ENCODE assay signal across 2 cellular contexts in the genomic region with DNA sequence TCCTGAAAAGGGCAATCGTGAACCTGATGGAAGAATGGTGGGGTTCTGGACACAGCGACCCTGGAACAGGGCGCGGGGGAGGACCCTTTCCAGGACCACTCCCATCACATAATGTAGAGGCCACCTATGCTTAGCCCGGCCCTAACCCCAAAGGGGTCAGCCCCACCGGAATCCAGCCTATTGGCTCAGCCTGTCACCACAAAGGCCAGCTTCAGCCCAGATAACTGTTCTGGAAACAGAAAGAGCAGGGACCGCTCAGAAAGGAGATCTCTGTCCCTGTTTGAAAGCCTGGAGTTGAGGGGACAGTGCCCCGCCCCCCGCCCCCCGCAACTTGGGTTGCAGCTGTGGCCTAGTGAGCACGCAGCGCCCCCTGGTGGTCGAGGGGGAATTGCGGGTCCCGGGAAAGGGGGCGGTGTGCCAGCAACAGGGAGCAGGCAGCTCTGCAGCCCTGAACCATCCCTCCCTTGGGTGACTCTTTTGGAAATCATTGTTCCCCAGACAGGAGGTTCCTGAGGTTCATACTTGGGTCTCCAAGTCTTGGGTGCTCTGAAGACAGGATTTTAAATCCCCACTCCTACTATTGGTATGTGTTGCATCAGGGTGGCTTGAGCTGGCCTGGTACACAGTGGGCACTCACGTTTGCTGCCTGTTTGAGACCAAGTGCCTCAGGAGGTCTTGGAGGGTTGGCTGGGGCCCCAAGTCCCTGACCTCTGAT.
TF ChIP-seq lines count a peak whose summit lies in the region.

No MANE protein-coding gene starts in this region.

TF ChIP-seq in HCT116, 20 proteins besides CTCF, POLR2A, EP300 and RAD21:
- TF ChIP-seq, protein P1, sequence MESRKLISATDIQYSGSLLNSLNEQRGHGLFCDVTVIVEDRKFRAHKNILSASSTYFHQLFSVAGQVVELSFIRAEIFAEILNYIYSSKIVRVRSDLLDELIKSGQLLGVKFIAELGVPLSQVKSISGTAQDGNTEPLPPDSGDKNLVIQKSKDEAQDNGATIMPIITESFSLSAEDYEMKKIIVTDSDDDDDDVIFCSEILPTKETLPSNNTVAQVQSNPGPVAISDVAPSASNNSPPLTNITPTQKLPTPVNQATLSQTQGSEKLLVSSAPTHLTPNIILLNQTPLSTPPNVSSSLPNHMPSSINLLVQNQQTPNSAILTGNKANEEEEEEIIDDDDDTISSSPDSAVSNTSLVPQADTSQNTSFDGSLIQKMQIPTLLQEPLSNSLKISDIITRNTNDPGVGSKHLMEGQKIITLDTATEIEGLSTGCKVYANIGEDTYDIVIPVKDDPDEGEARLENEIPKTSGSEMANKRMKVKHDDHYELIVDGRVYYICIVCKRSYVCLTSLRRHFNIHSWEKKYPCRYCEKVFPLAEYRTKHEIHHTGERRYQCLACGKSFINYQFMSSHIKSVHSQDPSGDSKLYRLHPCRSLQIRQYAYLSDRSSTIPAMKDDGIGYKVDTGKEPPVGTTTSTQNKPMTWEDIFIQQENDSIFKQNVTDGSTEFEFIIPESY (IDR thresholded peaks at IDR 0.05; ENCODE audit: extremely low read depth, insufficient replicate concordance, low read length), result peak; percentile 15
- TF ChIP-seq TCF7L2 (IDR thresholded peaks at IDR 0.05; ENCODE audit: borderline replicate concordance, extremely low read depth, insufficient read depth, insufficient read length) (no peak), YY1 (IDR thresholded peaks at IDR 0.05; ENCODE audit: extremely low read depth, insufficient replicate concordance, low read depth, low read length) (peak; percentile 43), SRF (IDR thresholded peaks at IDR 0.05; ENCODE audit: low read depth) (no peak), SP1 (IDR thresholded peaks at IDR 0.05; ENCODE audit: low read depth) (no peak), EZH2 (IDR thresholded peaks at IDR 0.05) (no peak)
- TF ChIP-seq, protein P2, sequence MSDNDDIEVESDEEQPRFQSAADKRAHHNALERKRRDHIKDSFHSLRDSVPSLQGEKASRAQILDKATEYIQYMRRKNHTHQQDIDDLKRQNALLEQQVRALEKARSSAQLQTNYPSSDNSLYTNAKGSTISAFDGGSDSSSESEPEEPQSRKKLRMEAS (IDR thresholded peaks at IDR 0.05), result no peak

TF ChIP-seq in SK-N-SH treated with all-trans-retinoic acid at 6 μM for 48 hours, 23 proteins besides CTCF, POLR2A, EP300 and RAD21:
- TF ChIP-seq RARB (CRISPR knock-in tag; IDR thresholded peaks at IDR 0.05) (no peak), ESRRG (CRISPR knock-in tag; IDR thresholded peaks at IDR 0.05) (no peak), GLIS3 (CRISPR knock-in tag; IDR thresholded peaks at IDR 0.05) (no peak), ZNF565 (CRISPR knock-in tag; conservative IDR thresholded peaks at IDR 0.05; ENCODE audit: low read depth) (no peak), TOX (CRISPR knock-in tag; IDR thresholded peaks at IDR 0.05; ENCODE audit: borderline replicate concordance) (no peak), ZC3H10 (CRISPR knock-in tag; IDR thresholded peaks at IDR 0.05) (no peak), SNAI2 (CRISPR knock-in tag; IDR thresholded peaks at IDR 0.05) (no peak), ZNF70 (CRISPR knock-in tag; IDR thresholded peaks at IDR 0.05) (no peak), ISL1 (CRISPR knock-in tag; IDR thresholded peaks at IDR 0.05) (no peak), TCF4 (CRISPR knock-in tag; IDR thresholded peaks at IDR 0.05; ENCODE audit: borderline replicate concordance) (no peak)
- TF ChIP-seq, protein P3, sequence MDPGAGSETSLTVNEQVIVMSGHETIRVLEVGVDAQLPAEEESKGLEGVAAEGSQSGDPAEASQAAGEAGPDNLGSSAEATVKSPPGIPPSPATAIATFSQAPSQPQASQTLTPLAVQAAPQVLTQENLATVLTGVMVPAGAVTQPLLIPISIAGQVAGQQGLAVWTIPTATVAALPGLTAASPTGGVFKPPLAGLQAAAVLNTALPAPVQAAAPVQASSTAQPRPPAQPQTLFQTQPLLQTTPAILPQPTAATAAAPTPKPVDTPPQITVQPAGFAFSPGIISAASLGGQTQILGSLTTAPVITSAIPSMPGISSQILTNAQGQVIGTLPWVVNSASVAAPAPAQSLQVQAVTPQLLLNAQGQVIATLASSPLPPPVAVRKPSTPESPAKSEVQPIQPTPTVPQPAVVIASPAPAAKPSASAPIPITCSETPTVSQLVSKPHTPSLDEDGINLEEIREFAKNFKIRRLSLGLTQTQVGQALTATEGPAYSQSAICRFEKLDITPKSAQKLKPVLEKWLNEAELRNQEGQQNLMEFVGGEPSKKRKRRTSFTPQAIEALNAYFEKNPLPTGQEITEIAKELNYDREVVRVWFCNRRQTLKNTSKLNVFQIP (CRISPR knock-in tag; IDR thresholded peaks at IDR 0.05; ENCODE audit: borderline replicate concordance, low read depth), result no peak
- TF ChIP-seq, protein P4, sequence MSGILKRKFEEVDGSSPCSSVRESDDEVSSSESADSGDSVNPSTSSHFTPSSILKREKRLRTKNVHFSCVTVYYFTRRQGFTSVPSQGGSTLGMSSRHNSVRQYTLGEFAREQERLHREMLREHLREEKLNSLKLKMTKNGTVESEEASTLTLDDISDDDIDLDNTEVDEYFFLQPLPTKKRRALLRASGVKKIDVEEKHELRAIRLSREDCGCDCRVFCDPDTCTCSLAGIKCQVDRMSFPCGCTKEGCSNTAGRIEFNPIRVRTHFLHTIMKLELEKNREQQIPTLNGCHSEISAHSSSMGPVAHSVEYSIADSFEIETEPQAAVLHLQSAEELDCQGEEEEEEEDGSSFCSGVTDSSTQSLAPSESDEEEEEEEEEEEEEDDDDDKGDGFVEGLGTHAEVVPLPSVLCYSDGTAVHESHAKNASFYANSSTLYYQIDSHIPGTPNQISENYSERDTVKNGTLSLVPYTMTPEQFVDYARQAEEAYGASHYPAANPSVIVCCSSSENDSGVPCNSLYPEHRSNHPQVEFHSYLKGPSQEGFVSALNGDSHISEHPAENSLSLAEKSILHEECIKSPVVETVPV (CRISPR knock-in tag; IDR thresholded peaks at IDR 0.05), result no peak
- TF ChIP-seq, protein P5, sequence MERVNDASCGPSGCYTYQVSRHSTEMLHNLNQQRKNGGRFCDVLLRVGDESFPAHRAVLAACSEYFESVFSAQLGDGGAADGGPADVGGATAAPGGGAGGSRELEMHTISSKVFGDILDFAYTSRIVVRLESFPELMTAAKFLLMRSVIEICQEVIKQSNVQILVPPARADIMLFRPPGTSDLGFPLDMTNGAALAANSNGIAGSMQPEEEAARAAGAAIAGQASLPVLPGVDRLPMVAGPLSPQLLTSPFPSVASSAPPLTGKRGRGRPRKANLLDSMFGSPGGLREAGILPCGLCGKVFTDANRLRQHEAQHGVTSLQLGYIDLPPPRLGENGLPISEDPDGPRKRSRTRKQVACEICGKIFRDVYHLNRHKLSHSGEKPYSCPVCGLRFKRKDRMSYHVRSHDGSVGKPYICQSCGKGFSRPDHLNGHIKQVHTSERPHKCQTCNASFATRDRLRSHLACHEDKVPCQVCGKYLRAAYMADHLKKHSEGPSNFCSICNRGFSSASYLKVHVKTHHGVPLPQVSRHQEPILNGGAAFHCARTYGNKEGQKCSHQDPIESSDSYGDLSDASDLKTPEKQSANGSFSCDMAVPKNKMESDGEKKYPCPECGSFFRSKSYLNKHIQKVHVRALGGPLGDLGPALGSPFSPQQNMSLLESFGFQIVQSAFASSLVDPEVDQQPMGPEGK (CRISPR knock-in tag; IDR thresholded peaks at IDR 0.05; ENCODE audit: borderline replicate concordance), result no peak
